In the genomic region with DNA sequence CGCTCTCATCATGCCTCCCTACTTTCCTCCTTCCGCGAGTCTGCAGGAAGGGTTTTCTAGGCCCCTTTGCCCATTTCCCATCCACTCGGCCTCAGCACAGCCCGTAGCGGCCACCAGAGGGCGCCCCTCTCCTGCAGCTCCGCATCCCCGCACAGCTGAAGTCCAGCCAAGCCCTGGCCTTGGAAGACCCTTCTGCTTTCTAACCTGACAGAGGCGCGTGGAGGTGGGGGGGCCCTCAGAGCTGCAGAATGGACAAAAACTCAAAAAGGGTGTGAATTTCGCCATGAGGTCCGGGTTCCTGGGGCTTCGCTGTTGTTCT, we compare ENCODE assay signal across 8 cellular contexts.
DNase-seq lines count a peak whose midpoint lies in the region; ATAC-seq, FAIRE-seq and TF ChIP-seq lines count a peak whose summit lies in the region.
"Not testable (repeated sequence)": the region's sequence is repeated elsewhere in the genome, so short reads cannot be mapped to it uniquely, and the experiment has no call there.

No MANE protein-coding gene starts in this region.

- H3K4me1 Mint-ChIP-seq in WTC11, natural killer cell: not testable (repeated sequence)

- intact Hi-C loops in GM12878 (cut with micrococcal nuclease; ENCODE audit: unreplicated experiment); heart right ventricle (cut with DNase I); natural killer cell (cut with micrococcal nuclease): not testable (repeated sequence)

- SMC1A ChIA-PET in GM12878 (lab: Charles Lee; ENCODE audit: uncharacterized antibody, unreplicated experiment), result not testable (repeated sequence)

- not testable (repeated sequence) for H2AFZ ChIP-seq in GM12878 (ENCODE audit: control insufficient read depth, low read depth, low read length)

- POLR2A ChIA-PET in WTC11 (lab: Charles Lee); GM12878 (lab: Charles Lee): not testable (repeated sequence)

- RAD21 ChIA-PET in GM12878 (lab: Charles Lee; ENCODE audit: unreplicated experiment), result not testable (repeated sequence)

- H3K4me3 ChIP-seq in GM12878, heart right ventricle: not testable (repeated sequence)

- H3K79me2 ChIP-seq in GM12878 (ENCODE audit: control insufficient read depth, insufficient read depth, low read length), result not testable (repeated sequence)

- not testable (repeated sequence) for H3K27me3 Mint-ChIP-seq in WTC11 (ENCODE audit: low read depth); natural killer cell (ENCODE audit: low read depth in 2 of 2)

- TF ChIP-seq RAD21 in GM12878 (IDR thresholded peaks at IDR 0.05; ENCODE audit: insufficient read depth, low read depth, low read length), result not testable (repeated sequence)

- H3K4me1 ChIP-seq in GM12878 (ENCODE audit: control insufficient read depth, insufficient read depth, low read length); heart right ventricle: not testable (repeated sequence)

- not testable (repeated sequence) for H3K9me3 Mint-ChIP-seq in WTC11, natural killer cell

- not testable (repeated sequence) for H4K20me1 ChIP-seq in GM12878 (ENCODE audit: control insufficient read depth, insufficient read depth)

- not testable (repeated sequence) for H3K27ac ChIP-seq in GM12878 (ENCODE audit: control insufficient read depth, insufficient read depth); heart right ventricle

- H3K27ac Mint-ChIP-seq in WTC11, natural killer cell: not testable (repeated sequence)

- not testable (repeated sequence) for H3K9ac ChIP-seq in GM12878 (ENCODE audit: control insufficient read depth, insufficient read depth, low read length)

- H3K36me3 ChIP-seq in GM12878 (ENCODE audit: control insufficient read depth in 2 of 2, insufficient read depth in 2 of 2, low read length in 1 of 2); heart right ventricle: not testable (repeated sequence)

- not testable (repeated sequence) for H3K4me2 ChIP-seq in GM12878 (ENCODE audit: control insufficient read depth, insufficient read depth)

- H3K36me3 Mint-ChIP-seq in WTC11, natural killer cell: not testable (repeated sequence)

- not testable (repeated sequence) for DNase-seq in WTC11 (ENCODE audit: low spot score); GM12878 (ENCODE audit: low read depth, low spot score); heart right ventricle; natural killer cell; urothelium cell line (ENCODE audit: low spot score)

- not testable (repeated sequence) for H3K9me3 ChIP-seq in GM12878 (replicated peaks; ENCODE audit: control insufficient read depth, insufficient read depth, low read length); heart right ventricle

- H3K27me3 ChIP-seq in GM12878 (replicated peaks in 1 of 2; ENCODE audit: control insufficient read depth in 2 of 2, insufficient read depth in 2 of 2, low read length in 1 of 2); heart right ventricle: not testable (repeated sequence)

- not testable (repeated sequence) for TF ChIP-seq EP300 in GM12878 (IDR thresholded peaks at IDR 0.05; ENCODE audit: borderline replicate concordance in 1 of 2, control insufficient read depth in 1 of 2, low read depth in 2 of 2, low read length in 2 of 2)

- no CpG with 5 or more reads among the region's 14 CpGs for WGBS in GM12878 (ENCODE audit: insufficient coverage, insufficient replicate concordance, low lambda C conversion rate, missing lambda C conversion rate)
- WGBS in heart right ventricle, 2 donors, result no CpG with 5 or more reads among the region's 14 CpGs

- TF ChIP-seq POLR2A in GM12878 (IDR thresholded peaks at IDR 0.05; ENCODE audit: low read depth, low read length), result not testable (repeated sequence)

- ATAC-seq in GM18867 (IDR thresholded peaks at IDR 0.05; ENCODE audit: unreplicated experiment) (peak; percentile 55), GM21576 (IDR thresholded peaks at IDR 0.05; ENCODE audit: unreplicated experiment) (peak; percentile 49), HG03354 (IDR thresholded peaks at IDR 0.05; ENCODE audit: poor library complexity, severe bottlenecking, unreplicated experiment) (peak; percentile 76), WTC11 (peak; percentile 96), GM12878 (peak; percentile 93), heart right ventricle (peak in 6 of 8 donors; percentile 75 to 80 (median 79)), natural killer cell (peak; percentile 70 to 94 (median 79))

- TF ChIP-seq CTCF in WTC11 (IDR thresholded peaks at IDR 0.05); GM12878 (IDR thresholded peaks at IDR 0.05 in 2 of 3, conservative IDR thresholded peaks at IDR 0.05 in 1 of 3; ENCODE audit: control insufficient read depth in 2 of 3, extremely low read depth in 1 of 3, insufficient read depth in 1 of 3, low read depth in 3 of 3, low read length in 3 of 3); heart right ventricle (IDR thresholded peaks at IDR 0.05); natural killer cell (IDR thresholded peaks at IDR 0.05): not testable (repeated sequence)

- peak; percentile 7 for FAIRE-seq in GM12878 (lab: Jason Lieb, UNC)
- FAIRE-seq in urothelium cell line (lab: Jason Lieb, UNC), result peak; percentile 52

- not testable (repeated sequence) for H3K4me3 Mint-ChIP-seq in WTC11, natural killer cell

- in situ Hi-C loops in GM12878 (cut with MboI), result not testable (repeated sequence)

- CTCF ChIA-PET in WTC11 (lab: Charles Lee); GM12878 (lab: Yijun Ruan, JAX): not testable (repeated sequence)

- BruUV-seq in GM12878 (replicated peaks; lab: Mats Ljungman, UMichigan), result not testable (repeated sequence)
